Comparison of ENCODE assay signal across 21 cellular contexts in genomic region chr1:50438945-50439344, GRCh38. TPM values are rescaled to one million over a fixed set of nuclear protein-coding genes. Genes with fewer than 3 reads are reported as not detected.
DNase-seq lines count a peak whose midpoint lies in the region; FAIRE-seq and TF ChIP-seq lines count a peak whose summit lies in the region.
"Had no signal": no experiment of that assay in that cellular context is flagged by ENCODE, and none has a peak within 500 bp of the region (broad histone marks: within the 10 kb centered on the region; RNA-seq: fewer than 3 reads in every experiment).

No MANE protein-coding gene starts in this region.

- DNase-seq in AG20443 (ENCODE audit: low spot score) (peak; percentile 23), HFF-Myc (ENCODE audit: extremely low read depth, low read depth) (no peak), astrocyte (ENCODE audit: low read depth) (no peak), islet precursor cell (peak; percentile 50), SIG-M5 (lab: John Stamatoyannopoulos, UW) (no peak), GM12892 (ENCODE audit: insufficient read length) (no peak), superior temporal gyrus (ENCODE audit: extremely low spot score) (no peak), NCI-H748 treated with DMSO at 0.1 percent for 48 hours (lab: John Stamatoyannopoulos, UW) (no peak)
- DNase-seq: activated CD4-positive, CD25-positive, alpha-beta regulatory T cell treated with anti-CD3 and anti-CD28 coated beads, Interleukin-2, amount 50 U/mL, for 72 hours; activated gamma-delta T cell; colonic mucosa; Karpas-422; mesenchymal stem cell; NCI-H1436 treated with DMSO at 0.1 percent for 48 hours; NCI-H446; right cardiac atrium; SHP77; stomach had no signal

- H3K27ac Mint-ChIP-seq in astrocyte (ENCODE audit: unreplicated experiment) = no peak overlapping the region

- no peak overlapping the region for H3K4me3 Mint-ChIP-seq in astrocyte (ENCODE audit: unreplicated experiment)

- H3K4me3 ChIP-seq in HFF-Myc (replicated peaks; ENCODE audit: low read depth, low read length) = no peak overlapping the region
- H3K4me3 ChIP-seq in astrocyte (ENCODE audit: insufficient read depth, low read depth, low read length) = no peak overlapping the region
- H3K4me3 ChIP-seq: colonic mucosa, stomach had no signal

- no peaks in the 10 kb centered on the region for H3K79me2 ChIP-seq in astrocyte (ENCODE audit: insufficient read depth, low read length)

- peaks cover 5% of the 10 kb centered on the region for H3K36me3 Mint-ChIP-seq in astrocyte (ENCODE audit: low read depth, unreplicated experiment)

- H3K27me3 ChIP-seq in astrocyte (ENCODE audit: insufficient read depth, low read length) = no peaks in the 10 kb centered on the region
- H3K27me3 ChIP-seq: colonic mucosa, stomach had no signal

- H3K27me3 Mint-ChIP-seq in astrocyte (ENCODE audit: low read depth, unreplicated experiment) = peaks cover 9% of the 10 kb centered on the region

- H2AFZ ChIP-seq in astrocyte (ENCODE audit: low read depth, low read length) = no peak overlapping the region

- H3K9me3 Mint-ChIP-seq in astrocyte (ENCODE audit: unreplicated experiment) = peaks cover 2% of the 10 kb centered on the region

- peaks cover 1% of the 10 kb centered on the region for H3K4me1 Mint-ChIP-seq in astrocyte (ENCODE audit: low read depth, unreplicated experiment)

- TF ChIP-seq CTCF in HFF-Myc (IDR thresholded peaks at IDR 0.05; ENCODE audit: low read depth, low read length, missing control alignments) (peak; percentile 5), astrocyte (IDR thresholded peaks at IDR 0.05; ENCODE audit: insufficient read depth, low read depth, low read length) (peak; percentile 6)

- TF ChIP-seq POLR2A in GM12892 (IDR thresholded peaks at IDR 0.05; ENCODE audit: low read depth, low read length) = no peak

- no peak overlapping the region for H3K4me2 ChIP-seq in astrocyte (ENCODE audit: low read length)

- H3K9me3 ChIP-seq in astrocyte (ENCODE audit: insufficient read depth, low read depth, low read length) = no peaks in the 10 kb centered on the region
- H3K9me3 ChIP-seq: colonic mucosa, stomach had no signal

- no peak overlapping the region for H3K9ac ChIP-seq in astrocyte (ENCODE audit: low read length)

- H4K20me1 ChIP-seq in astrocyte (ENCODE audit: insufficient read depth, low read length) = no peaks in the 10 kb centered on the region

- FAIRE-seq in astrocyte (lab: Jason Lieb, UNC) = no peak
- FAIRE-seq in GM12892 (lab: Jason Lieb, UNC) = no peak
- FAIRE-seq: GM18507, urothelium cell line had no signal

- no peak overlapping the region for H3K27ac ChIP-seq in astrocyte (ENCODE audit: low read depth, low read length)
- H3K27ac ChIP-seq: colonic mucosa, stomach had no signal

- H3K4me1 ChIP-seq in astrocyte (ENCODE audit: insufficient read depth, low read length) = no peaks in the 10 kb centered on the region
- H3K4me1 ChIP-seq: colonic mucosa, stomach had no signal

- no peaks in the 10 kb centered on the region for H3K36me3 ChIP-seq in astrocyte (ENCODE audit: insufficient read depth, low read length)
- H3K36me3 ChIP-seq: colonic mucosa had no signal

RNA-seq across cellular contexts. Expression of gene DMRTA2, which starts 15.7 kb away (rescaled TPM):
- not detected in 2 replicates for total RNA-seq in astrocyte
- not detected for polyA plus RNA-seq in GM12892 (2012; ENCODE audit: missing spikeins)
- total RNA-seq: colonic mucosa; right cardiac atrium; T-helper 2 cell treated with Interferon-gamma antibody and Interleukin-4, amounts not matched to agents 100 ng/mL and 5 ng/mL, for 36 hours had no signal

Comparison
In these comparisons a context has a peak if more than half of its experiments do, and no peak if none do; other contexts are left out.
1. DNase-seq: peak in AG20443 (single experiment) and islet precursor cell (single experiment); none in HFF-Myc (single experiment), astrocyte (single experiment), SIG-M5 (single experiment), GM12892 (single experiment), superior temporal gyrus (single experiment) and NCI-H748 treated with DMSO at 0.1 percent for 48 hours (single experiment).